Comparison of ENCODE assay signal across 8 cellular contexts in genomic region chrX:48531359-48531954, GRCh38. TPM values are rescaled to one million over a fixed set of nuclear protein-coding genes. Genes with fewer than 3 reads are reported as not detected.
DNase-seq lines count a peak whose midpoint lies in the region; ATAC-seq and TF ChIP-seq lines count a peak whose summit lies in the region.

No MANE protein-coding gene starts in this region.

- no peak overlapping the region for H3K4me3 ChIP-seq in RWPE2 (ENCODE audit: severe bottlenecking)
- H3K4me3 ChIP-seq in psoas muscle = no peak overlapping the region

- ATAC-seq in RWPE2 (ENCODE audit: low read depth) = peak; percentile 82
- ATAC-seq in psoas muscle = peak in 3 of 4 donors; percentile 67 to 80 (median 75)
- no peak for ATAC-seq in GM18870 (IDR thresholded peaks at IDR 0.05; ENCODE audit: unreplicated experiment)
- no peak for ATAC-seq in GM18907 (IDR thresholded peaks at IDR 0.05; ENCODE audit: unreplicated experiment)

- intact Hi-C loops in psoas muscle (cut with DNase I) = no loop called here

- 49 to 54% (median 49%) methylated on average over 4 of the region's 4 CpGs for WGBS in psoas muscle, 3 donors

- TF ChIP-seq CTCF in RWPE2 (IDR thresholded peaks at IDR 0.05; ENCODE audit: poor library complexity, severe bottlenecking) = no peak
- TF ChIP-seq CTCF in psoas muscle (IDR thresholded peaks at IDR 0.05) = no peak
- no peak for TF ChIP-seq CTCF in GM10266 (IDR thresholded peaks at IDR 0.05; ENCODE audit: control insufficient read depth, insufficient read depth, low read depth, missing control alignments)

- H3K27ac ChIP-seq in RWPE2 (ENCODE audit: poor library complexity, severe bottlenecking) (peak overlapping the region; percentile 83), psoas muscle (peak overlapping the region; percentile 30)

- no peak for TF ChIP-seq POLR2A in erythroblast (IDR thresholded peaks at IDR 0.05; ENCODE audit: low read length)

- DNase-seq in GM03348 (ENCODE audit: low spot score) (peak; percentile 57), RWPE2 (ENCODE audit: low spot score) (no peak), erythroblast (lab: John Stamatoyannopoulos, UW) (peak; percentile 38 to 68), psoas muscle (no peak), HuH-7 (ENCODE audit: low spot score) (no peak), GM10266 (ENCODE audit: extremely low spot score) (no peak)

- H3K9me3 ChIP-seq in RWPE2 (ENCODE audit: severe bottlenecking) (no peaks in the 10 kb centered on the region), psoas muscle (no peaks in the 10 kb centered on the region)

- no peaks in the 10 kb centered on the region for H3K27me3 ChIP-seq in RWPE2 (ENCODE audit: insufficient read depth, poor library complexity, severe bottlenecking)
- no peaks in the 10 kb centered on the region for H3K27me3 ChIP-seq in psoas muscle (ENCODE audit: insufficient read depth in 3 of 3, low read length in 2 of 3)

- H3K36me3 ChIP-seq in RWPE2 (ENCODE audit: low read depth) (peaks cover 21% of the 10 kb centered on the region), psoas muscle (ENCODE audit: insufficient read depth in 1 of 2, low read depth in 1 of 2) (peaks cover 0 to 12% of the 10 kb centered on the region in 2 donors)

- H3K4me1 ChIP-seq in RWPE2 (ENCODE audit: insufficient read depth, poor library complexity, severe bottlenecking) (peaks cover 13% of the 10 kb centered on the region), psoas muscle (no peaks in the 10 kb centered on the region)

RNA-seq across cellular contexts. Expression of gene TBC1D25, which starts 8.1 kb away (rescaled TPM):
- total RNA-seq in psoas muscle = 10 to 100 TPM; 10.5 to 18.4 (median 16.9) TPM
- 10 to 100 TPM in 1 of 3 donors, 1 to 10 TPM in 2; 9.3 to 12.1 (median 9.4) TPM for polyA plus RNA-seq in psoas muscle

RNA-seq across cellular contexts. Expression of gene EBP, which starts 9.8 kb away (rescaled TPM):
- 1 to 10 TPM; 3.8 to 8.1 (median 6.4) TPM for total RNA-seq in psoas muscle
- polyA plus RNA-seq in psoas muscle = 10 to 100 TPM in 1 of 3 donors, 1 to 10 TPM in 2; 8.7 to 11.9 (median 9.7) TPM

RNA-seq across cellular contexts. Expression of gene PORCN, which starts 22.7 kb away (rescaled TPM):
- 1 to 10 TPM; 4.8 to 9.2 (median 7.6) TPM for total RNA-seq in psoas muscle
- polyA plus RNA-seq in psoas muscle = 10 to 100 TPM in 1 of 3 donors, 1 to 10 TPM in 2; 8.4 to 12.2 (median 8.7) TPM

RNA-seq across cellular contexts. Expression of gene RBM3, which starts 42.8 kb away (rescaled TPM):
- total RNA-seq in psoas muscle = 100 to 1,000 TPM in 2 of 4 donors, 10 to 100 TPM in 2; 15.9 to 206 (median 83.2) TPM
- 100 to 1,000 TPM in 1 of 3 donors, 10 to 100 TPM in 2; 26.4 to 137 (median 68.9) TPM for polyA plus RNA-seq in psoas muscle

RNA-seq across cellular contexts. Expression of gene FTSJ1, which starts 55.5 kb away (rescaled TPM):
- 10 to 100 TPM; 14.5 to 26.8 (median 21.2) TPM for total RNA-seq in psoas muscle
- 10 to 100 TPM; 26.7 to 48.4 (median 46.4) TPM for polyA plus RNA-seq in psoas muscle

Comparison
In these comparisons a context has a peak if more than half of its experiments do, and no peak if none do; other contexts are left out.
1. DNase-seq: peak in GM03348 (single experiment) and erythroblast (2 of 2); none in RWPE2 (single experiment), psoas muscle (0 of 2), HuH-7 (single experiment) and GM10266 (single experiment).
2. ATAC-seq: peak in RWPE2 (single experiment) and psoas muscle (3 of 4); none in GM18870 (single experiment) and GM18907 (single experiment).